Comparison of ENCODE assay signal across 10 cellular contexts in genomic region chr2:150476809-150477302, GRCh38. TPM values are rescaled to one million over a fixed set of nuclear protein-coding genes. Genes with fewer than 3 reads are reported as not detected.
A peak's percentile ranks its signal among the peaks of the same experiment; 100 is the strongest.
DNase-seq lines count a peak whose midpoint lies in the region; ATAC-seq and TF ChIP-seq lines count a peak whose summit lies in the region.
"Had no signal": no experiment of that assay in that cellular context is flagged by ENCODE, and none has a peak within 500 bp of the region (broad histone marks: within the 10 kb centered on the region; RNA-seq: fewer than 3 reads in every experiment).

No MANE protein-coding gene starts in this region.

- H3K18ac ChIP-seq in trophoblast cell (ENCODE audit: low read length), result no peak overlapping the region

- H3K36me3 ChIP-seq in BLaER1, result no peaks in the 10 kb centered on the region
- H3K36me3 ChIP-seq in RWPE2 (ENCODE audit: low read depth), result peaks cover 96% of the 10 kb centered on the region
- peaks cover 6 to 17% of the 10 kb centered on the region in 2 experiments for H3K36me3 ChIP-seq in trophoblast cell (ENCODE audit: control insufficient read depth in 1 of 2, insufficient read depth in 2 of 2, low read length in 2 of 2)

- H4K20me1 ChIP-seq in BLaER1, result no peaks in the 10 kb centered on the region

- H3K4me1 ChIP-seq in BLaER1 (peaks cover 14% of the 10 kb centered on the region), RWPE2 (ENCODE audit: insufficient read depth, poor library complexity, severe bottlenecking) (peaks cover 99% of the 10 kb centered on the region), trophoblast cell (ENCODE audit: control insufficient read depth in 1 of 2, insufficient read depth in 2 of 2, low read length in 2 of 2) (peaks cover 8 to 13% of the 10 kb centered on the region in 2 experiments)

- H4K8ac ChIP-seq in trophoblast cell (ENCODE audit: low read depth, low read length), result no peak overlapping the region

- no peak overlapping the region for H3K14ac ChIP-seq in trophoblast cell (ENCODE audit: low read length)

- H3K27ac ChIP-seq in BLaER1, result no peak overlapping the region
- H3K27ac ChIP-seq in RWPE2 (ENCODE audit: poor library complexity, severe bottlenecking), result peak overlapping the region; percentile 99
- H3K27ac ChIP-seq in trophoblast cell (ENCODE audit: low read depth, low read length), result no peak overlapping the region
- H3K27ac ChIP-seq: C4-2B had no signal

- H3K4me3 Mint-ChIP-seq in T-helper 17 cell, result no peak overlapping the region

- H4K91ac ChIP-seq in trophoblast cell (ENCODE audit: low read depth, low read length), result peak overlapping the region; percentile 11

- in situ Hi-C loops in G401 (cut with HindIII; ENCODE audit: low sequenced_read_pairs), result no loop called here

- H3K4ac ChIP-seq in trophoblast cell (ENCODE audit: low read depth, low read length), result peak overlapping the region; percentile 75

- peak overlapping the region; percentile 28; the same call in 1 of the 2 replicates for H3K4me2 ChIP-seq in BLaER1
- no peak overlapping the region for H3K4me2 ChIP-seq in trophoblast cell (ENCODE audit: low read length)

- H2AK5ac ChIP-seq in trophoblast cell (ENCODE audit: low read length), result no peak overlapping the region

- no peaks in the 10 kb centered on the region for H3K79me2 ChIP-seq in trophoblast cell (ENCODE audit: control insufficient read depth, insufficient read depth, low read length, poor library complexity)

- DNase-seq in RWPE2 (ENCODE audit: low spot score) (no peak), fibroblast of villous mesenchyme (ENCODE audit: low read depth) (peak; percentile 36), trophoblast cell (no peak), T-helper 17 cell (no peak), G401 (ENCODE audit: low spot score) (no peak), putamen (ENCODE audit: low spot score) (no peak)
- DNase-seq: NCI-H1436 had no signal

- no peaks in the 10 kb centered on the region for H3K27me3 ChIP-seq in BLaER1
- no peaks in the 10 kb centered on the region for H3K27me3 ChIP-seq in RWPE2 (ENCODE audit: insufficient read depth, poor library complexity, severe bottlenecking)
- H3K27me3 ChIP-seq in trophoblast cell (ENCODE audit: insufficient read depth, low read length), result no peaks in the 10 kb centered on the region

- H2BK5ac ChIP-seq in trophoblast cell (ENCODE audit: low read depth, low read length, poor library complexity), result peak overlapping the region; percentile 66

- peaks cover 9% of the 10 kb centered on the region for H3K79me1 ChIP-seq in trophoblast cell (ENCODE audit: low read length)

- peaks cover 12% of the 10 kb centered on the region for H3K27me3 Mint-ChIP-seq in T-helper 17 cell

- H3K4me3 ChIP-seq in BLaER1 (no peak overlapping the region), RWPE2 (ENCODE audit: severe bottlenecking) (no peak overlapping the region), fibroblast of villous mesenchyme (ENCODE audit: low read depth, low read length) (peak overlapping the region; percentile 100), trophoblast cell (ENCODE audit: low read depth, low read length) (no peak overlapping the region)

- H2AFZ ChIP-seq in trophoblast cell (ENCODE audit: insufficient read depth, low read length, poor library complexity), result no peak overlapping the region

- H3K9ac ChIP-seq in BLaER1 (no peak overlapping the region), trophoblast cell (ENCODE audit: low read length) (no peak overlapping the region)

- H3K23ac ChIP-seq in trophoblast cell (ENCODE audit: low read length), result no peak overlapping the region

- no peaks in the 10 kb centered on the region for H3K36me3 Mint-ChIP-seq in T-helper 17 cell (ENCODE audit: low read depth)

- ATAC-seq in RWPE2 (ENCODE audit: low read depth) (no peak), GM21723 (IDR thresholded peaks at IDR 0.05; ENCODE audit: unreplicated experiment) (no peak), T-helper 17 cell (no peak)

- H3K4me1 Mint-ChIP-seq in T-helper 17 cell, result no peaks in the 10 kb centered on the region

- H4K12ac ChIP-seq in trophoblast cell (ENCODE audit: low read depth, low read length), result no peak overlapping the region

- H2BK120ac ChIP-seq in trophoblast cell (ENCODE audit: insufficient read depth, low read length, poor library complexity), result peak overlapping the region; percentile 24

- WGBS in trophoblast cell (ENCODE audit: extremely low coverage, insufficient coverage, insufficient read length), result no CpG with 5 or more reads among the region's 7 CpGs

- H3K27ac Mint-ChIP-seq in T-helper 17 cell, result no peak overlapping the region

- H3K9me3 ChIP-seq in BLaER1 (no peaks in the 10 kb centered on the region), RWPE2 (ENCODE audit: severe bottlenecking) (no peaks in the 10 kb centered on the region), trophoblast cell (ENCODE audit: insufficient read depth, low read depth, low read length) (no peaks in the 10 kb centered on the region), T-helper 17 cell (ENCODE audit: control insufficient read depth, low read length, poor library complexity, severe bottlenecking) (no peaks in the 10 kb centered on the region)

- H2BK12ac ChIP-seq in trophoblast cell (ENCODE audit: low read length), result no peak overlapping the region

- TF ChIP-seq CTCF in RWPE2 (IDR thresholded peaks at IDR 0.05; ENCODE audit: poor library complexity, severe bottlenecking) (no peak), fibroblast of villous mesenchyme (IDR thresholded peaks at IDR 0.05; ENCODE audit: insufficient read depth, low read depth, low read length) (no peak)

RNA-seq across cellular contexts. Expression of gene RND3, which starts 10.6 kb away (rescaled TPM):
- 635 and 1,266 TPM in 2 replicates for total RNA-seq in fibroblast of villous mesenchyme
- polyA plus RNA-seq in trophoblast cell (2013), result 71.5 and 74.8 TPM in 2 replicates
- total RNA-seq in T-helper 17 cell, result not detected
- total RNA-seq in G401 (2014; rRNA removed; shearing (Covaris generic)), result 222 and 277 TPM in 2 replicates

Comparison
In these comparisons a context has a peak if more than half of its experiments do, and no peak if none do; other contexts are left out.
1. RNA of gene RND3, which starts 10.6 kb away (total RNA-seq): 635 to 1,266 TPM in fibroblast of villous mesenchyme and 222 to 277 TPM in G401; not detected in T-helper 17 cell; every median in the first group is over 100 times any median in the second.